In genomic region chr1:213415686-213416380, GRCh38 we compare ENCODE assay signal across 19 cellular contexts.
DNase-seq lines count a peak whose midpoint lies in the region; ATAC-seq, FAIRE-seq and TF ChIP-seq lines count a peak whose summit lies in the region.
"Had no signal": no experiment of that assay in that cellular context is flagged by ENCODE, and none has a peak within 500 bp of the region (broad histone marks: within the 10 kb centered on the region; RNA-seq: fewer than 3 reads in every experiment).

No MANE protein-coding gene starts in this region.

- H3K36me3 ChIP-seq in bronchial epithelial cell (ENCODE audit: control insufficient read depth, insufficient read depth, low read length) (no peaks in the 10 kb centered on the region), kidney (ENCODE audit: control insufficient read depth in 1 of 2, insufficient read depth in 2 of 2, low read length in 2 of 2) (no peaks in the 10 kb centered on the region), upper lobe of left lung (no peaks in the 10 kb centered on the region), SK-N-SH (replicated peaks in 1 of 2; ENCODE audit: control insufficient read depth in 1 of 2, insufficient read depth in 2 of 2, low read length in 1 of 2) (no peaks in the 10 kb centered on the region)

- H3K9ac ChIP-seq in kidney (ENCODE audit: low read length in 2 of 2) (no peak overlapping the region), SK-N-SH (no peak overlapping the region)
- H3K9ac ChIP-seq: KMS-11 had no signal

- TF ChIP-seq CTCF in AG04449 (IDR thresholded peaks at IDR 0.05; ENCODE audit: insufficient read depth, low read length, missing control alignments) (no peak), bronchial epithelial cell (IDR thresholded peaks at IDR 0.05; ENCODE audit: insufficient read depth, low read length, severe bottlenecking) (no peak), kidney (IDR thresholded peaks at IDR 0.05; ENCODE audit: borderline replicate concordance, extremely low read depth, insufficient read depth) (no peak), nephron progenitor cell (IDR thresholded peaks at IDR 0.05) (no peak), upper lobe of left lung (IDR thresholded peaks at IDR 0.05) (no peak), SK-N-SH (IDR thresholded peaks at IDR 0.05) (no peak)

- H3K4me1 ChIP-seq in kidney (ENCODE audit: control insufficient read depth in 1 of 2, insufficient read depth in 1 of 2, low read depth in 1 of 2, low read length in 2 of 2) = peaks cover 6 to 16% of the 10 kb centered on the region in 2 donors
- H3K4me1 ChIP-seq in upper lobe of left lung = no peaks in the 10 kb centered on the region
- H3K4me1 ChIP-seq in SK-N-SH (ENCODE audit: control insufficient read depth in 1 of 2, insufficient read depth in 2 of 2, low read depth in 1 of 2, low read length in 1 of 2) = no peaks in the 10 kb centered on the region

- no peak for TF ChIP-seq RAD21 in SK-N-SH (IDR thresholded peaks at IDR 0.05; ENCODE audit: low read length)

- peaks cover 12% of the 10 kb centered on the region for H3K9me3 Mint-ChIP-seq in nephron progenitor cell

- POLR2A ChIA-PET in AG04449 (lab: Yijun Ruan, JAX) (no interaction called here), SK-N-SH (lab: Yijun Ruan, JAX) (no interaction called here)

- TF ChIP-seq EP300 in upper lobe of left lung (IDR thresholded peaks at IDR 0.05) = no peak
- TF ChIP-seq EP300 in SK-N-SH (IDR thresholded peaks at IDR 0.05; ENCODE audit: borderline replicate concordance in 1 of 2, low read depth in 1 of 2, low read length in 1 of 2) = no peak

- TF ChIP-seq POLR2A in upper lobe of left lung (IDR thresholded peaks at IDR 0.05) = no peak

- H3K79me2 ChIP-seq in SK-N-SH (ENCODE audit: insufficient read depth) = no peaks in the 10 kb centered on the region

- FAIRE-seq in bronchial epithelial cell (lab: Jason Lieb, UNC) (peak; percentile 28), kidney (lab: Jason Lieb, UNC) (no peak)
- FAIRE-seq: GM12878 had no signal

- H3K27ac Mint-ChIP-seq in nephron progenitor cell = peak overlapping the region; percentile 72

- H3K9me2 ChIP-seq in SK-N-SH = no peaks in the 10 kb centered on the region

- H4K20me1 ChIP-seq in SK-N-SH (ENCODE audit: insufficient read depth) = no peaks in the 10 kb centered on the region

- H3K27me3 ChIP-seq in bronchial epithelial cell (ENCODE audit: control insufficient read depth, insufficient read depth, low read length) (no peaks in the 10 kb centered on the region), upper lobe of left lung (no peaks in the 10 kb centered on the region), SK-N-SH (ENCODE audit: insufficient read depth) (no peaks in the 10 kb centered on the region)

- peaks cover 0 to 4% of the 10 kb centered on the region in 2 donors for H3K9me3 ChIP-seq in kidney (ENCODE audit: control insufficient read depth in 1 of 2, low read length in 2 of 2)
- no peaks in the 10 kb centered on the region for H3K9me3 ChIP-seq in upper lobe of left lung
- no peaks in the 10 kb centered on the region for H3K9me3 ChIP-seq in SK-N-SH

- H3K36me3 Mint-ChIP-seq in nephron progenitor cell (ENCODE audit: low read depth) = no peaks in the 10 kb centered on the region

- H3K4me1 Mint-ChIP-seq in nephron progenitor cell = peaks cover 14% of the 10 kb centered on the region

- H3K27ac ChIP-seq in kidney (ENCODE audit: low read depth in 2 of 2, low read length in 2 of 2) (peak overlapping the region; percentile 61 to 71), upper lobe of left lung (no peak overlapping the region), SK-N-SH (ENCODE audit: low read depth in 2 of 2, low read length in 1 of 2) (no peak overlapping the region)
- H3K27ac ChIP-seq: KMS-11 had no signal

- no peak overlapping the region for H3K4me2 ChIP-seq in SK-N-SH
- H3K4me2 ChIP-seq: KMS-11 had no signal

- 77 to 80% methylated on average over 8 to 10 of the region's 10 CpGs for WGBS in upper lobe of left lung, 2 donors
- WGBS in SK-N-SH (ENCODE audit: low lambda C conversion rate) = 38% methylated on average over 10 of the region's 10 CpGs

- DNase-seq in AG04449 (ENCODE audit: low read depth, low spot score) = peak; percentile 2
- DNase-seq in bronchial epithelial cell (ENCODE audit: low read depth) = no peak
- DNase-seq in kidney = no peak
- DNase-seq in nephron progenitor cell = no peak
- no peak for DNase-seq in pons (ENCODE audit: low spot score)
- DNase-seq in upper lobe of left lung = no peak
- no peak for DNase-seq in SK-N-SH
- DNase-seq in cerebellum (ENCODE audit: low spot score) = no peak
- DNase-seq: C1 segment of cervical spinal cord, DND-41, GDM1, GOT3, NCI-H1048, NCI-H2081 treated with DMSO at 0.1 percent for 48 hours, NCI-H524 had no signal

- H3K4me3 Mint-ChIP-seq in nephron progenitor cell = no peak overlapping the region

- H2AFZ ChIP-seq in SK-N-SH (ENCODE audit: low read depth) = no peak overlapping the region

- no peaks in the 10 kb centered on the region for H3F3A ChIP-seq in SK-N-SH (replicated peaks; ENCODE audit: insufficient read depth)

- intact Hi-C loops in kidney (cut with DNase I) = no loop called here

- no peak for ATAC-seq in upper lobe of left lung (ENCODE audit: low FRiP score in 2 of 2)
- ATAC-seq: GM12878, Panc1, Right ventricle myocardium inferior had no signal

- H3K4me3 ChIP-seq in AG04449 (ENCODE audit: low read depth, low read length) (no peak overlapping the region), bronchial epithelial cell (ENCODE audit: low read depth, low read length) (no peak overlapping the region), kidney (ENCODE audit: low read length in 2 of 2) (no peak overlapping the region), upper lobe of left lung (no peak overlapping the region), SK-N-SH (ENCODE audit: low read depth in 2 of 2, low read length in 1 of 2) (no peak overlapping the region)
- H3K4me3 ChIP-seq: GM12878 had no signal

- CTCF ChIA-PET in AG04449 (lab: Yijun Ruan, JAX) (interaction anchor here (0.9 kb wide), 1 partner anchor 171 kb away, joined by 3 read pairs; no protein-coding TSS in a partner anchor), SK-N-SH (lab: Yijun Ruan, JAX) (interaction anchor here (0.6 to 1.6 kb wide), 2 partner anchors 14 to 722 kb away, joined by 3 to 5 read pairs; no protein-coding TSS in a partner anchor)

- peaks cover 18% of the 10 kb centered on the region for H3K27me3 Mint-ChIP-seq in nephron progenitor cell (ENCODE audit: low read depth, poor library complexity)

TF ChIP-seq in SK-N-SH, 30 proteins besides CTCF, POLR2A, EP300 and RAD21:
- TF ChIP-seq USF1 (IDR thresholded peaks at IDR 0.05; ENCODE audit: borderline replicate concordance, low read depth) (no peak), POLR2AphosphoS5 (IDR thresholded peaks at IDR 0.05; ENCODE audit: low read depth, low read length) (no peak), SMC3 (IDR thresholded peaks at IDR 0.05; ENCODE audit: low read depth, low read length) (no peak), GABPA (IDR thresholded peaks at IDR 0.05; ENCODE audit: low read depth) (no peak), RFX5 (IDR thresholded peaks at IDR 0.05; ENCODE audit: low read length) (no peak), TAF1 (IDR thresholded peaks at IDR 0.05; ENCODE audit: borderline replicate concordance, low read depth, low read length) (no peak), PBX3 (IDR thresholded peaks at IDR 0.05) (no peak), MAX (IDR thresholded peaks at IDR 0.05; ENCODE audit: low read depth) (no peak)

Comparison
In these comparisons a context has a peak if more than half of its experiments do, and no peak if none do; other contexts are left out.
1. H3K27ac ChIP-seq: peak in kidney (2 of 2); none in upper lobe of left lung (0 of 4) and SK-N-SH (0 of 2).